Comparison of ENCODE assay signal across 5 cellular contexts in the genomic region with DNA sequence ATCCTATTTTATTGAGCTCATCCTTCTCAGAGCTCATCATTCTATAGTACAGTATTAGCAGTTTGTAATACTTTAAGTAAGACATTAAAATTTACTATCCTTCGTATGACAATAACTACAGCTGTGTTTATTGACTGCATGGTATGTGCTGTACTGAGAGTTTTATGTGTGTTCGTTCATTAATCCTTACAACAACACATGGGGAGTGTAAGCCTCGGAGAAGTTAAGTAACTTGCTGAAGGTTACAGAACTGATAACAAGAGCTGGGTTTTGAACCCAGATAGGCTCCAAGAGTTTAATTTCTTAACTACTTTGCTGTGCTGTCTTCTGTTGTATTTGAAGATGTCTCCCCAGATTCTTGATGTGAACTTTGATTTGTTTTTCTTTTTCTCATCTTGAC. TPM values are rescaled to one million over a fixed set of nuclear protein-coding genes. Genes with fewer than 3 reads are reported as not detected.
"Had no signal": no experiment of that assay in that cellular context is flagged by ENCODE, and none has a peak within 500 bp of the region (broad histone marks: within the 10 kb centered on the region; RNA-seq: fewer than 3 reads in every experiment).

No MANE protein-coding gene starts in this region.

- H3K4me3 ChIP-seq: GM23338 had no signal

- DNase-seq: H9, HCEC 1CT, IMR-90 had no signal

- H3K4me2 ChIP-seq: GM23338 had no signal

- H2AFZ ChIP-seq: GM23338 had no signal

RNA-seq across cellular contexts. Expression of a gene that starts 49.6 kb away (rescaled TPM):
- total RNA-seq: GM23338, H1, IMR-90 had no signal
- polyA plus RNA-seq: GM23338, H1, IMR-90 had no signal
